9 cellular contexts compared by ENCODE assay signal in the genomic region with DNA sequence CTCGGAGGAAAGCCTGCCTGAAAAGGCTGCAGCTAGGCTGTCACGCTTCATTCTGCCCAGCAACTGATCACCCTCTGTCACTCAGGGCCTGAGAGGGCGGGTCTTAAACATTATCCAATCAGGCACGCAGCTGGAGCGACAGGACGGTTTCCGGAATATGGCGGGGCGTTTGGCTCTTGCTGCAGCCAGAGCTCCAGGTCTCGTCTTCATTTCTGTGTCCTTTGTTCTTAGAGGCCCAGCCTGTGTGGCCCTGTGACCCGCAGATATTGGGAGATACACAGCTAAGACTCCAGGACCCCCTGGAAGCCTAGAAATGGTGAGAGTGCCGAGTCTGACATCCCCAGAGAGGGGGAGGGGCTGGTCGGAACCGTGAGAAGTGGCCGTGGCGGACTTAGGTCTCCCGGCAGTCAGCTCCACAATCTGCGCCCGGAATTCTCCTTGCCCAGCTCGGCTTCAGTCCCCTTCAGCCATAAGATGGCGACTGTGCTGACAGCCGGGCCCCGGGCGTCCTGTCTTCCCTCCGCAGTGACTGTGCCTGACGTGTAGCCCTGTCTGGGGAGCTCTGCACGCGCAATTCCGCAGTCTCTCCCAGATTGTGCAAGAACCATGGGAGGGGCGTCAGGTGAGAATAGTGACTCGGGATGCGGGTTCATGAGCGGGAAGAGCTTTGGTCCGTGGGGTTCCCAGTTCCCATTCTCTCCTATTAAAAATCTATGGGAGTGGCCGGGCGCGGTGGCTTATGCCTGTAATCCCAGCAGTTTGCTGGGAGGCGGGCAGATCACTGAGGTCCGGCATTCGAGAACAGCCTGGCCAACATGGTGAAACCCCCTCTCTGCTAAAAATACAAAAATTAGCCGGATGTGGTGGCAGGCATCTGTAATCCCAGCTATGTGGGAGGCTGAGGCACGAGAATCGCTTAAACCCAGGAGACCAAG. TPM values are rescaled to one million over a fixed set of nuclear protein-coding genes. Genes with fewer than 3 reads are reported as not detected.
DNase-seq lines count a peak whose midpoint lies in the region; ATAC-seq and TF ChIP-seq lines count a peak whose summit lies in the region.
"Had no signal": no experiment of that assay in that cellular context is flagged by ENCODE, and none has a peak within 500 bp of the region (broad histone marks: within the 10 kb centered on the region; RNA-seq: fewer than 3 reads in every experiment).

A gene (plus strand): TSS at position 144 of the 935 bp plus-strand sequence. CDS start 170 bp downstream, at position 314.

- in situ Hi-C loops in ACHN (cut with HindIII; ENCODE audit: low pct_ligation_motif_present, low pct_unique_long_range_greater_than_20kb, low sequenced_read_pairs) = no loop called here

- peak; percentile 91 for DNase-seq in ACHN
- peak; percentile 90 for DNase-seq in NCI-H2196 treated with DMSO at 0.1 percent for 48 hours (lab: John Stamatoyannopoulos, UW; ENCODE audit: unreplicated experiment)
- peak; percentile 73 for DNase-seq in activated B cell treated with CpG ODN at 0.5 μM for 24 hours
- peak; percentile 47 to 97 (median 88) for DNase-seq in caudate nucleus (lab: John Stamatoyannopoulos, UW)
- DNase-seq in inferior parietal cortex (ENCODE audit: extremely low spot score) = peak; percentile 96
- peak; percentile 80 for DNase-seq in smooth muscle cell of the brain vasculature (ENCODE audit: low read depth, low spot score)

- intact Hi-C loops in activated B cell treated with CpG ODN at 0.5 μM for 24 hours (cut with micrococcal nuclease) = loop anchor here (1.0 to 10.0 kb wide), 11 partner anchors 64 to 1083 kb away; a partner anchor contains a TSS

- peak within 1 kb of the TSS; percentile 88 for H3K27ac ChIP-seq in caudate nucleus (ENCODE audit: low read depth, low read length)

- TF ChIP-seq CTCF in activated B cell treated with CpG ODN at 0.5 μM for 24 hours (IDR thresholded peaks at IDR 0.05) = no peak

- no peaks in the 10 kb centered on the region for H3K27me3 Mint-ChIP-seq in activated B cell treated with CpG ODN at 0.5 μM for 24 hours

- H3K4me1 Mint-ChIP-seq in activated B cell treated with CpG ODN at 0.5 μM for 24 hours = peaks cover 38% of the 10 kb centered on the region

- peak within 1 kb of the TSS; percentile 100 for H3K4me3 Mint-ChIP-seq in activated B cell treated with CpG ODN at 0.5 μM for 24 hours

- CTCF ChIA-PET in activated B cell treated with CpG ODN at 0.5 μM for 24 hours (lab: Charles Lee) = interaction anchor here (1.6 kb wide), 1 partner anchor 177 kb away, joined by 3 read pairs; a partner anchor contains a TSS

- peak; percentile 100 for ATAC-seq in GM18870 (IDR thresholded peaks at IDR 0.05; ENCODE audit: unreplicated experiment)
- ATAC-seq in HG03135 (IDR thresholded peaks at IDR 0.05; ENCODE audit: unreplicated experiment) = peak; percentile 100
- ATAC-seq in activated B cell treated with CpG ODN at 0.5 μM for 24 hours (ENCODE audit: low read depth) = peak; percentile 99
- ATAC-seq: HCT116 had no signal

- H3K27ac Mint-ChIP-seq in activated B cell treated with CpG ODN at 0.5 μM for 24 hours = peak within 1 kb of the TSS; percentile 99

- peaks cover 26% of the 10 kb centered on the region for H3K36me3 Mint-ChIP-seq in activated B cell treated with CpG ODN at 0.5 μM for 24 hours (ENCODE audit: low read depth)

- H3K9me3 Mint-ChIP-seq in activated B cell treated with CpG ODN at 0.5 μM for 24 hours = peaks cover 3% of the 10 kb centered on the region

- POLR2A ChIA-PET in activated B cell treated with CpG ODN at 0.5 μM for 24 hours (lab: Charles Lee) = interaction anchor here (0.6 to 2.5 kb wide), 29 partner anchors 12 to 1990 kb away, joined by 3 to 32 read pairs (median 7); a partner anchor contains a TSS

RNA-seq across cellular contexts. Expression of the gene that starts here (rescaled TPM):
- 19.5 and 19.9 TPM in 2 replicates for total RNA-seq in activated B cell treated with CpG ODN at 0.5 μM for 24 hours

Comparison
In these comparisons a context has a peak if more than half of its experiments do, and no peak if none do; other contexts are left out.
1. Peak in every context shown above with its lines: DNase-seq, ATAC-seq and H3K27ac ChIP-seq.